17 cellular contexts compared by ENCODE assay signal in genomic region chr1:234197839-234198238, GRCh38.
"Had no signal": no experiment of that assay in that cellular context is flagged by ENCODE, and none has a peak within 500 bp of the region (broad histone marks: within the 10 kb centered on the region; RNA-seq: fewer than 3 reads in every experiment).

No MANE protein-coding gene starts in this region.

- ATAC-seq: right lobe of liver; stimulated activated memory B cell treated with anti-CD40 and anti-IgM and Interleukin-4, amounts not matched to agents 10 μg/mL and 1 μg/mL and 100 μg/mL, for 72 hours; stimulated activated naive CD8-positive, alpha-beta T cell treated with anti-CD3 and anti-CD28 coated beads, Interleukin-15, amount 100 ng/mL, for 72 hours had no signal

- DNase-seq: islet precursor cell; left ventricle myocardium inferior; mesendoderm; naive B cell; natural killer cell; nephron progenitor cell; occipital lobe; right lobe of liver; stimulated activated CD4-positive, alpha-beta T cell treated with anti-CD3 and anti-CD28 coated beads, Interleukin-1b, Interleukin-23, amount 100 ng/mL, for 48 hours; stimulated activated CD4-positive, alpha-beta T cell treated with anti-CD3 and anti-CD28 coated beads, Interleukin-2, amount 100 ng/mL, for 48 hours; stimulated activated CD4-positive, alpha-beta T cell treated with anti-CD3 and anti-CD28 coated beads, Interleukin-4, amount 100 ng/mL, for 4 hours; stimulated activated CD8-positive, alpha-beta memory T cell treated with anti-CD3 and anti-CD28 coated beads, Interleukin-4, amount 100 ng/mL, for 48 hours; stimulated activated naive CD4-positive, alpha-beta T cell treated with Interleukin-2 at 50 U/mL for 16 hours; stimulated activated naive CD8-positive, alpha-beta T cell treated with anti-CD3 and anti-CD28 coated beads, Interleukin-15, amount 100 ng/mL, for 72 hours; substantia nigra; uterus had no signal
